Comparison of ENCODE assay signal across 25 cellular contexts in genomic region chr1:46768445-46768844, GRCh38. TPM values are rescaled to one million over a fixed set of nuclear protein-coding genes. Genes with fewer than 3 reads are reported as not detected.
"Had no signal": no experiment of that assay in that cellular context is flagged by ENCODE, and none has a peak within 500 bp of the region (broad histone marks: within the 10 kb centered on the region; RNA-seq: fewer than 3 reads in every experiment).

No MANE protein-coding gene starts in this region.

- H2AFZ ChIP-seq: hepatocyte, neural progenitor cell had no signal

- ATAC-seq: activated CD8-positive, alpha-beta T cell treated with anti-CD3 and anti-CD28 coated beads for 36 hours; activated T-cell treated with anti-CD3 and anti-CD28 coated beads, Interleukin-2, amount 50 U/mL, for 4 hours; activated T-helper 17 cell treated with anti-CD3 and anti-CD28 coated beads, Interleukin-2, amount 50 U/mL, for 72 hours; gastrocnemius medialis; left colon; natural killer cell; T-cell had no signal

- H3K9me3 ChIP-seq: vagina had no signal

- DNase-seq: activated B cell treated with CpG ODN at 0.5 μM for 24 hours; activated CD4-positive, alpha-beta T cell treated with anti-CD3 and anti-CD28 coated beads, Interleukin-2, amount 50 U/mL, for 1 hour; activated CD8-positive, alpha-beta T cell treated with anti-CD3 and anti-CD28 coated beads for 36 hours; activated gamma-delta T cell treated with Interleukin-2 at 50 U/mL for 16 hours; activated T-cell treated with anti-CD3 and anti-CD28 coated beads, Interleukin-2, amount 50 U/mL, for 4 hours; dermis blood vessel endothelial cell; effector CD8-positive, alpha-beta T cell; gastrocnemius medialis; left colon; mesendoderm; natural killer cell; occipital lobe; right cardiac atrium; spleen; stimulated activated naive CD4-positive, alpha-beta T cell; T-cell had no signal

- H3K79me2 ChIP-seq: hepatocyte had no signal

- H3K4me1 ChIP-seq: gastrocnemius medialis, neural progenitor cell, spleen, tibial nerve, vagina had no signal

- H3K27ac ChIP-seq: gastrocnemius medialis, hepatocyte, neural progenitor cell, spleen, suprapubic skin, tibial nerve, vagina had no signal

- H3K4me3 ChIP-seq: gastrocnemius medialis, hepatocyte, neural progenitor cell, spleen, suprapubic skin, tibial nerve, vagina had no signal

- H3K4me2 ChIP-seq: hepatocyte, neural progenitor cell had no signal

- H3K36me3 ChIP-seq: gastrocnemius medialis, neural progenitor cell, spleen, tibial nerve, vagina had no signal

- H3K27me3 ChIP-seq: gastrocnemius medialis, hepatocyte, neural progenitor cell, suprapubic skin, vagina had no signal

RNA-seq across cellular contexts. Expression of gene CYP4B1, which starts 30.4 kb away (rescaled TPM):
- total RNA-seq: activated B cell treated with CpG ODN at 0.5 μM for 24 hours; activated CD8-positive, alpha-beta T cell treated with anti-CD3 and anti-CD28 coated beads for 36 hours; epithelial cell of proximal tubule; mononuclear cell; natural killer cell; occipital lobe; T-helper 2 cell treated with Interferon-gamma antibody and Interleukin-4, amounts not matched to agents 100 ng/mL and 5 ng/mL, for 36 hours had no signal
